Comparison of ENCODE assay signal across 1 cellular context in the genomic region with DNA sequence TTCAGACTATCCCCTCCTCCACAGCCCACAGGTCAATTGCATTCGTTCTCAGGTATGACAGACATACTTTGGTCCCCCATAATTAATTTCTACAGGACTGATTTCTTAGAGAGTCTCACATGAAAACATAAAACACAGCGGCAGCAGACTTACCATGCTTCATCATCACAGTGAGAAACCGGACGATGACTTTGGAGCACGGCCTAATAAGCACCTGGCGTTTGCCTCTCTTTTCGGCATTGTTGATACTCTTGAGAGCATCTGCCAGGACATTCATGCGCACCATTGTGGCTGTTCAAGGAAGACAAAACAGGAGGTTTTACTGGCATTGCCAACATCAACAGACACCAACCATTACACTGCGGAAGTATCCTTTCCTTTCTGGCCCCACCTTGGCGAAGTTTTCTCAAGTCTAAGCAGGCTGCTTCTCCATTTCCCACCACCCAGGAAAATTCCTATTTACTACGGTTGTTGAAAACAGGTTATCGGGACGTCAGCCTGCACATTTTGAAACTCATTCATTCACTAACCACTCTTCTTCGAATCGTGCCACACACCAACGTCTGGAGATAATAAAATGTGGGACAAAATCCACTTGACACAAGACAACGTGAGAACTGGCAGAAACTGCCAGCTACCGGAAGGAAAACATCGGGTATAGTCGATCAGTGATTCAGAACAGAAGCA.
TF ChIP-seq lines count a peak whose summit lies in the region.

No MANE protein-coding gene starts in this region.

TF ChIP-seq in HepG2, 621 proteins besides CTCF, POLR2A, EP300 and RAD21 (continued from another document and continues in another):
- TF ChIP-seq, protein P1, sequence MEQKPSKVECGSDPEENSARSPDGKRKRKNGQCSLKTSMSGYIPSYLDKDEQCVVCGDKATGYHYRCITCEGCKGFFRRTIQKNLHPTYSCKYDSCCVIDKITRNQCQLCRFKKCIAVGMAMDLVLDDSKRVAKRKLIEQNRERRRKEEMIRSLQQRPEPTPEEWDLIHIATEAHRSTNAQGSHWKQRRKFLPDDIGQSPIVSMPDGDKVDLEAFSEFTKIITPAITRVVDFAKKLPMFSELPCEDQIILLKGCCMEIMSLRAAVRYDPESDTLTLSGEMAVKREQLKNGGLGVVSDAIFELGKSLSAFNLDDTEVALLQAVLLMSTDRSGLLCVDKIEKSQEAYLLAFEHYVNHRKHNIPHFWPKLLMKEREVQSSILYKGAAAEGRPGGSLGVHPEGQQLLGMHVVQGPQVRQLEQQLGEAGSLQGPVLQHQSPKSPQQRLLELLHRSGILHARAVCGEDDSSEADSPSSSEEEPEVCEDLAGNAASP (CRISPR knock-in tag; IDR thresholded peaks at IDR 0.05; ENCODE audit: borderline replicate concordance): no peak
- TF ChIP-seq ZSCAN31 (CRISPR knock-in tag; IDR thresholded peaks at IDR 0.05; ENCODE audit: low read depth) (no peak), ZNF230 (CRISPR knock-in tag; IDR thresholded peaks at IDR 0.05) (no peak), ZNF44 (CRISPR knock-in tag; IDR thresholded peaks at IDR 0.05) (no peak), HHEX (CRISPR knock-in tag; IDR thresholded peaks at IDR 0.05) (no peak; the same call in 1 of the 2 replicates), ZNF619 (CRISPR knock-in tag; IDR thresholded peaks at IDR 0.05) (no peak), FOXA1 (IDR thresholded peaks at IDR 0.05) (no peak), FOXA1 (CRISPR knock-in tag; IDR thresholded peaks at IDR 0.05) (no peak), ZNF850 (CRISPR knock-in tag; conservative IDR thresholded peaks at IDR 0.05) (no peak), ZNF329 (CRISPR knock-in tag; IDR thresholded peaks at IDR 0.05; ENCODE audit: low read depth) (no peak), YEATS4 (CRISPR knock-in tag; IDR thresholded peaks at IDR 0.05; ENCODE audit: borderline replicate concordance) (peak; percentile 31; the same call in 1 of the 2 replicates), ZFP36L1 (CRISPR knock-in tag; IDR thresholded peaks at IDR 0.05) (no peak), ZNF577 (CRISPR knock-in tag; IDR thresholded peaks at IDR 0.05; ENCODE audit: borderline replicate concordance, low read depth) (no peak), ZNF121 (CRISPR knock-in tag; IDR thresholded peaks at IDR 0.05) (no peak), KAT7 (CRISPR knock-in tag; IDR thresholded peaks at IDR 0.05; ENCODE audit: borderline replicate concordance) (peak; percentile 4; the same call in 1 of the 2 replicates), IKZF4 (CRISPR knock-in tag; IDR thresholded peaks at IDR 0.05; ENCODE audit: borderline replicate concordance, low read depth, not compliant biosample characterization) (no peak), MXD4 (CRISPR knock-in tag; IDR thresholded peaks at IDR 0.05) (no peak; the same call in 1 of the 2 replicates), ZNF264 (CRISPR knock-in tag; IDR thresholded peaks at IDR 0.05) (0 out of 2 replicates have a peak, but pooled peaks have one; percentile 27), ZBTB3 (CRISPR knock-in tag; IDR thresholded peaks at IDR 0.05; ENCODE audit: borderline replicate concordance, low read depth) (no peak), CBX2 (IDR thresholded peaks at IDR 0.05; ENCODE audit: low read depth, low read length) (no peak), CBX2 (CRISPR knock-in tag; IDR thresholded peaks at IDR 0.05; ENCODE audit: low read depth) (no peak), ZFP1 (CRISPR knock-in tag; IDR thresholded peaks at IDR 0.05) (no peak), HMGA1 (CRISPR knock-in tag; conservative IDR thresholded peaks at IDR 0.05) (no peak), ZNF607 (CRISPR knock-in tag; IDR thresholded peaks at IDR 0.05; ENCODE audit: borderline replicate concordance) (peak; percentile 39; the same call in 1 of the 2 replicates), CC2D1A (CRISPR knock-in tag; IDR thresholded peaks at IDR 0.05) (0 out of 2 replicates have a peak, but pooled peaks have one; percentile 20), ZNF709 (CRISPR knock-in tag; IDR thresholded peaks at IDR 0.05) (no peak), GLI4 (CRISPR knock-in tag; IDR thresholded peaks at IDR 0.05; ENCODE audit: borderline replicate concordance) (no peak; the same call in 1 of the 2 replicates), TARDBP (CRISPR knock-in tag; IDR thresholded peaks at IDR 0.05) (peak; percentile 72), ZSCAN25 (CRISPR knock-in tag; IDR thresholded peaks at IDR 0.05) (no peak), ZNF260 (CRISPR knock-in tag; IDR thresholded peaks at IDR 0.05; ENCODE audit: borderline replicate concordance, low read depth) (no peak)
- TF ChIP-seq, protein P2, sequence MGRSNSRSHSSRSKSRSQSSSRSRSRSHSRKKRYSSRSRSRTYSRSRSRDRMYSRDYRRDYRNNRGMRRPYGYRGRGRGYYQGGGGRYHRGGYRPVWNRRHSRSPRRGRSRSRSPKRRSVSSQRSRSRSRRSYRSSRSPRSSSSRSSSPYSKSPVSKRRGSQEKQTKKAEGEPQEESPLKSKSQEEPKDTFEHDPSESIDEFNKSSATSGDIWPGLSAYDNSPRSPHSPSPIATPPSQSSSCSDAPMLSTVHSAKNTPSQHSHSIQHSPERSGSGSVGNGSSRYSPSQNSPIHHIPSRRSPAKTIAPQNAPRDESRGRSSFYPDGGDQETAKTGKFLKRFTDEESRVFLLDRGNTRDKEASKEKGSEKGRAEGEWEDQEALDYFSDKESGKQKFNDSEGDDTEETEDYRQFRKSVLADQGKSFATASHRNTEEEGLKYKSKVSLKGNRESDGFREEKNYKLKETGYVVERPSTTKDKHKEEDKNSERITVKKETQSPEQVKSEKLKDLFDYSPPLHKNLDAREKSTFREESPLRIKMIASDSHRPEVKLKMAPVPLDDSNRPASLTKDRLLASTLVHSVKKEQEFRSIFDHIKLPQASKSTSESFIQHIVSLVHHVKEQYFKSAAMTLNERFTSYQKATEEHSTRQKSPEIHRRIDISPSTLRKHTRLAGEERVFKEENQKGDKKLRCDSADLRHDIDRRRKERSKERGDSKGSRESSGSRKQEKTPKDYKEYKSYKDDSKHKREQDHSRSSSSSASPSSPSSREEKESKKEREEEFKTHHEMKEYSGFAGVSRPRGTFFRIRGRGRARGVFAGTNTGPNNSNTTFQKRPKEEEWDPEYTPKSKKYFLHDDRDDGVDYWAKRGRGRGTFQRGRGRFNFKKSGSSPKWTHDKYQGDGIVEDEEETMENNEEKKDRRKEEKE (IDR thresholded peaks at IDR 0.05): no peak
- TF ChIP-seq, protein P3, sequence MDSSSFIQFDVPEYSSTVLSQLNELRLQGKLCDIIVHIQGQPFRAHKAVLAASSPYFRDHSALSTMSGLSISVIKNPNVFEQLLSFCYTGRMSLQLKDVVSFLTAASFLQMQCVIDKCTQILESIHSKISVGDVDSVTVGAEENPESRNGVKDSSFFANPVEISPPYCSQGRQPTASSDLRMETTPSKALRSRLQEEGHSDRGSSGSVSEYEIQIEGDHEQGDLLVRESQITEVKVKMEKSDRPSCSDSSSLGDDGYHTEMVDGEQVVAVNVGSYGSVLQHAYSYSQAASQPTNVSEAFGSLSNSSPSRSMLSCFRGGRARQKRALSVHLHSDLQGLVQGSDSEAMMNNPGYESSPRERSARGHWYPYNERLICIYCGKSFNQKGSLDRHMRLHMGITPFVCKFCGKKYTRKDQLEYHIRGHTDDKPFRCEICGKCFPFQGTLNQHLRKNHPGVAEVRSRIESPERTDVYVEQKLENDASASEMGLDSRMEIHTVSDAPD (CRISPR knock-in tag; IDR thresholded peaks at IDR 0.05): peak; percentile 47; the same call in 1 of the 2 replicates
- TF ChIP-seq, protein P4, sequence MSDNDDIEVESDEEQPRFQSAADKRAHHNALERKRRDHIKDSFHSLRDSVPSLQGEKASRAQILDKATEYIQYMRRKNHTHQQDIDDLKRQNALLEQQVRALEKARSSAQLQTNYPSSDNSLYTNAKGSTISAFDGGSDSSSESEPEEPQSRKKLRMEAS (IDR thresholded peaks at IDR 0.05): no peak
- TF ChIP-seq, protein P5, sequence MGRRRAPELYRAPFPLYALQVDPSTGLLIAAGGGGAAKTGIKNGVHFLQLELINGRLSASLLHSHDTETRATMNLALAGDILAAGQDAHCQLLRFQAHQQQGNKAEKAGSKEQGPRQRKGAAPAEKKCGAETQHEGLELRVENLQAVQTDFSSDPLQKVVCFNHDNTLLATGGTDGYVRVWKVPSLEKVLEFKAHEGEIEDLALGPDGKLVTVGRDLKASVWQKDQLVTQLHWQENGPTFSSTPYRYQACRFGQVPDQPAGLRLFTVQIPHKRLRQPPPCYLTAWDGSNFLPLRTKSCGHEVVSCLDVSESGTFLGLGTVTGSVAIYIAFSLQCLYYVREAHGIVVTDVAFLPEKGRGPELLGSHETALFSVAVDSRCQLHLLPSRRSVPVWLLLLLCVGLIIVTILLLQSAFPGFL (CRISPR knock-in tag; IDR thresholded peaks at IDR 0.05): no peak
- TF ChIP-seq, protein P6, sequence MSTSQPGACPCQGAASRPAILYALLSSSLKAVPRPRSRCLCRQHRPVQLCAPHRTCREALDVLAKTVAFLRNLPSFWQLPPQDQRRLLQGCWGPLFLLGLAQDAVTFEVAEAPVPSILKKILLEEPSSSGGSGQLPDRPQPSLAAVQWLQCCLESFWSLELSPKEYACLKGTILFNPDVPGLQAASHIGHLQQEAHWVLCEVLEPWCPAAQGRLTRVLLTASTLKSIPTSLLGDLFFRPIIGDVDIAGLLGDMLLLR (CRISPR knock-in tag; IDR thresholded peaks at IDR 0.05): no peak
- TF ChIP-seq, protein P7, sequence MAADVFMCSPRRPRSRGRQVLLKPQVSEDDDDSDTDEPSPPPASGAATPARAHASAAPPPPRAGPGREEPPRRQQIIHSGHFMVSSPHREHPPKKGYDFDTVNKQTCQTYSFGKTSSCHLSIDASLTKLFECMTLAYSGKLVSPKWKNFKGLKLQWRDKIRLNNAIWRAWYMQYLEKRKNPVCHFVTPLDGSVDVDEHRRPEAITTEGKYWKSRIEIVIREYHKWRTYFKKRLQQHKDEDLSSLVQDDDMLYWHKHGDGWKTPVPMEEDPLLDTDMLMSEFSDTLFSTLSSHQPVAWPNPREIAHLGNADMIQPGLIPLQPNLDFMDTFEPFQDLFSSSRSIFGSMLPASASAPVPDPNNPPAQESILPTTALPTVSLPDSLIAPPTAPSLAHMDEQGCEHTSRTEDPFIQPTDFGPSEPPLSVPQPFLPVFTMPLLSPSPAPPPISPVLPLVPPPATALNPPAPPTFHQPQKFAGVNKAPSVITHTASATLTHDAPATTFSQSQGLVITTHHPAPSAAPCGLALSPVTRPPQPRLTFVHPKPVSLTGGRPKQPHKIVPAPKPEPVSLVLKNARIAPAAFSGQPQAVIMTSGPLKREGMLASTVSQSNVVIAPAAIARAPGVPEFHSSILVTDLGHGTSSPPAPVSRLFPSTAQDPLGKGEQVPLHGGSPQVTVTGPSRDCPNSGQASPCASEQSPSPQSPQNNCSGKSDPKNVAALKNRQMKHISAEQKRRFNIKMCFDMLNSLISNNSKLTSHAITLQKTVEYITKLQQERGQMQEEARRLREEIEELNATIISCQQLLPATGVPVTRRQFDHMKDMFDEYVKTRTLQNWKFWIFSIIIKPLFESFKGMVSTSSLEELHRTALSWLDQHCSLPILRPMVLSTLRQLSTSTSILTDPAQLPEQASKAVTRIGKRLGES (CRISPR knock-in tag; IDR thresholded peaks at IDR 0.05; ENCODE audit: borderline replicate concordance): no peak
- TF ChIP-seq, protein P8, sequence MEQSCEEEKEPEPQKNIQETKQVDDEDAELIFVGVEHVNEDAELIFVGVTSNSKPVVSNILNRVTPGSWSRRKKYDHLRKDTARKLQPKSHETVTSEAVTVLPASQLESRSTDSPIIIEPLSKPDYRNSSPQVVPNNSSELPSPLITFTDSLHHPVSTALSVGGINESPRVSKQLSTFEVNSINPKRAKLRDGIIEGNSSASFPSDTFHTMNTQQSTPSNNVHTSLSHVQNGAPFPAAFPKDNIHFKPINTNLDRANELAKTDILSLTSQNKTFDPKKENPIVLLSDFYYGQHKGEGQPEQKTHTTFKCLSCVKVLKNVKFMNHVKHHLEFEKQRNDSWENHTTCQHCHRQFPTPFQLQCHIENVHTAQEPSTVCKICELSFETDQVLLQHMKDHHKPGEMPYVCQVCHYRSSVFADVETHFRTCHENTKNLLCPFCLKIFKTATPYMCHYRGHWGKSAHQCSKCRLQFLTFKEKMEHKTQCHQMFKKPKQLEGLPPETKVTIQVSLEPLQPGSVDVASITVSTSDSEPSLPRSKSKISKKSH (CRISPR knock-in tag; IDR thresholded peaks at IDR 0.05; ENCODE audit: borderline replicate concordance): no peak
- TF ChIP-seq, protein P9, sequence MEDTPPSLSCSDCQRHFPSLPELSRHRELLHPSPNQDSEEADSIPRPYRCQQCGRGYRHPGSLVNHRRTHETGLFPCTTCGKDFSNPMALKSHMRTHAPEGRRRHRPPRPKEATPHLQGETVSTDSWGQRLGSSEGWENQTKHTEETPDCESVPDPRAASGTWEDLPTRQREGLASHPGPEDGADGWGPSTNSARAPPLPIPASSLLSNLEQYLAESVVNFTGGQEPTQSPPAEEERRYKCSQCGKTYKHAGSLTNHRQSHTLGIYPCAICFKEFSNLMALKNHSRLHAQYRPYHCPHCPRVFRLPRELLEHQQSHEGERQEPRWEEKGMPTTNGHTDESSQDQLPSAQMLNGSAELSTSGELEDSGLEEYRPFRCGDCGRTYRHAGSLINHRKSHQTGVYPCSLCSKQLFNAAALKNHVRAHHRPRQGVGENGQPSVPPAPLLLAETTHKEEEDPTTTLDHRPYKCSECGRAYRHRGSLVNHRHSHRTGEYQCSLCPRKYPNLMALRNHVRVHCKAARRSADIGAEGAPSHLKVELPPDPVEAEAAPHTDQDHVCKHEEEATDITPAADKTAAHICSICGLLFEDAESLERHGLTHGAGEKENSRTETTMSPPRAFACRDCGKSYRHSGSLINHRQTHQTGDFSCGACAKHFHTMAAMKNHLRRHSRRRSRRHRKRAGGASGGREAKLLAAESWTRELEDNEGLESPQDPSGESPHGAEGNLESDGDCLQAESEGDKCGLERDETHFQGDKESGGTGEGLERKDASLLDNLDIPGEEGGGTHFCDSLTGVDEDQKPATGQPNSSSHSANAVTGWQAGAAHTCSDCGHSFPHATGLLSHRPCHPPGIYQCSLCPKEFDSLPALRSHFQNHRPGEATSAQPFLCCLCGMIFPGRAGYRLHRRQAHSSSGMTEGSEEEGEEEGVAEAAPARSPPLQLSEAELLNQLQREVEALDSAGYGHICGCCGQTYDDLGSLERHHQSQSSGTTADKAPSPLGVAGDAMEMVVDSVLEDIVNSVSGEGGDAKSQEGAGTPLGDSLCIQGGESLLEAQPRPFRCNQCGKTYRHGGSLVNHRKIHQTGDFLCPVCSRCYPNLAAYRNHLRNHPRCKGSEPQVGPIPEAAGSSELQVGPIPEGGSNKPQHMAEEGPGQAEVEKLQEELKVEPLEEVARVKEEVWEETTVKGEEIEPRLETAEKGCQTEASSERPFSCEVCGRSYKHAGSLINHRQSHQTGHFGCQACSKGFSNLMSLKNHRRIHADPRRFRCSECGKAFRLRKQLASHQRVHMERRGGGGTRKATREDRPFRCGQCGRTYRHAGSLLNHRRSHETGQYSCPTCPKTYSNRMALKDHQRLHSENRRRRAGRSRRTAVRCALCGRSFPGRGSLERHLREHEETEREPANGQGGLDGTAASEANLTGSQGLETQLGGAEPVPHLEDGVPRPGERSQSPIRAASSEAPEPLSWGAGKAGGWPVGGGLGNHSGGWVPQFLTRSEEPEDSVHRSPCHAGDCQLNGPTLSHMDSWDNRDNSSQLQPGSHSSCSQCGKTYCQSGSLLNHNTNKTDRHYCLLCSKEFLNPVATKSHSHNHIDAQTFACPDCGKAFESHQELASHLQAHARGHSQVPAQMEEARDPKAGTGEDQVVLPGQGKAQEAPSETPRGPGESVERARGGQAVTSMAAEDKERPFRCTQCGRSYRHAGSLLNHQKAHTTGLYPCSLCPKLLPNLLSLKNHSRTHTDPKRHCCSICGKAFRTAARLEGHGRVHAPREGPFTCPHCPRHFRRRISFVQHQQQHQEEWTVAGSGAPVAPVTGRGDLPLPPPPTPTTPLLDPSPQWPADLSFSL (CRISPR knock-in tag; IDR thresholded peaks at IDR 0.05): no peak
